In genomic region chrX:153925739-153926593, GRCh38 we compare ENCODE assay signal across 8 cellular contexts. TPM values are rescaled to one million over a fixed set of nuclear protein-coding genes. Genes with fewer than 3 reads are reported as not detected.
DNase-seq lines count a peak whose midpoint lies in the region; ATAC-seq and TF ChIP-seq lines count a peak whose summit lies in the region.

TSS of gene ARHGAP4 (minus strand) at chrX:153926264. CDS start at chrX:153926202, 62 bp downstream.

- peak within 1 kb of the TSS; percentile 82 to 100 (median 94) for H3K9ac ChIP-seq in BLaER1 treated with 17β-estradiol and CSF1 and Interleukin-3, amounts not matched to agents 10 nM and 100 nM

- H3K27me3 ChIP-seq in BLaER1 treated with 17β-estradiol and CSF1 and Interleukin-3, amounts not matched to agents 10 nM and 100 nM, result peaks cover 63 to 84% (median 69%) of the 10 kb centered on the region in 11 experiments
- no peaks in the 10 kb centered on the region for H3K27me3 ChIP-seq in esophagus (ENCODE audit: control insufficient read depth in 1 of 2, insufficient read depth in 2 of 2, low read length in 2 of 2)

- peak within 1 kb of the TSS; percentile 94 for H3K4me3 Mint-ChIP-seq in activated CD4-positive, alpha-beta memory T cell treated with anti-CD3 and anti-CD28 coated beads for 36 hours

- H3K27me3 Mint-ChIP-seq in activated CD4-positive, alpha-beta memory T cell treated with anti-CD3 and anti-CD28 coated beads for 36 hours, result no peaks in the 10 kb centered on the region

- H3K4me1 ChIP-seq in BLaER1 treated with 17β-estradiol and CSF1 and Interleukin-3, amounts not matched to agents 10 nM and 100 nM, result peaks cover 63 to 93% (median 92%) of the 10 kb centered on the region in 10 experiments
- H3K4me1 ChIP-seq in esophagus (ENCODE audit: control insufficient read depth in 2 of 2, insufficient read depth in 2 of 2, low read length in 1 of 2), result peaks cover 0 to 13% of the 10 kb centered on the region in 2 donors

- peaks cover 12 to 27% (median 17%) of the 10 kb centered on the region in 11 experiments; a peak in 21 of 22 replicates for H3K36me3 ChIP-seq in BLaER1 treated with 17β-estradiol and CSF1 and Interleukin-3, amounts not matched to agents 10 nM and 100 nM
- peaks cover 0 to 11% of the 10 kb centered on the region in 2 donors for H3K36me3 ChIP-seq in esophagus (ENCODE audit: control insufficient read depth in 2 of 2, insufficient read depth in 2 of 2, low read length in 1 of 2)

- peaks cover 0 to 23% (median 0%) of the 10 kb centered on the region in 11 experiments; a peak in 3 of 22 replicates for H3K9me3 ChIP-seq in BLaER1 treated with 17β-estradiol and CSF1 and Interleukin-3, amounts not matched to agents 10 nM and 100 nM (replicated peaks in 1 of 11)
- H3K9me3 ChIP-seq in esophagus (ENCODE audit: control insufficient read depth in 2 of 2, insufficient read depth in 1 of 2, low read depth in 1 of 2, low read length in 1 of 2), result no peaks in the 10 kb centered on the region

- H3K4me2 ChIP-seq in BLaER1 treated with 17β-estradiol and CSF1 and Interleukin-3, amounts not matched to agents 10 nM and 100 nM, result peak within 1 kb of the TSS; percentile 87 to 99 (median 92)

- peaks cover 81 to 97% (median 95%) of the 10 kb centered on the region in 11 experiments for H4K20me1 ChIP-seq in BLaER1 treated with 17β-estradiol and CSF1 and Interleukin-3, amounts not matched to agents 10 nM and 100 nM

- peak within 1 kb of the TSS; percentile 98 for H3K27ac Mint-ChIP-seq in activated CD4-positive, alpha-beta memory T cell treated with anti-CD3 and anti-CD28 coated beads for 36 hours

- CTCF ChIA-PET in activated CD4-positive, alpha-beta memory T cell treated with anti-CD3 and anti-CD28 coated beads for 36 hours (lab: Charles Lee), result interaction anchor here (1.0 to 13.4 kb wide), 9 partner anchors 9 to 161 kb away, joined by 3 to 93 read pairs (median 3); partner anchors contain the start of genes IDH3G, NAA10, PLXNB3 and RENBP

- peaks cover 20% of the 10 kb centered on the region for H3K36me3 Mint-ChIP-seq in activated CD4-positive, alpha-beta memory T cell treated with anti-CD3 and anti-CD28 coated beads for 36 hours

- POLR2A ChIA-PET in activated CD4-positive, alpha-beta memory T cell treated with anti-CD3 and anti-CD28 coated beads for 36 hours (lab: Charles Lee), result interaction anchor here (1.0 to 6.2 kb wide), 9 partner anchors 8 to 131 kb away, joined by 3 to 68 read pairs (median 8); partner anchors contain the start of genes HCFC1, IDH3G, IRAK1 and NAA10

- in situ Hi-C loops in ACHN (cut with HindIII; ENCODE audit: low pct_ligation_motif_present, low pct_unique_long_range_greater_than_20kb, low sequenced_read_pairs), result no loop called here

- no peak for ATAC-seq in omental fat pad (ENCODE audit: low FRiP score)
- ATAC-seq in GM21825 (IDR thresholded peaks at IDR 0.05; ENCODE audit: unreplicated experiment), result no peak

- H3K4me1 Mint-ChIP-seq in activated CD4-positive, alpha-beta memory T cell treated with anti-CD3 and anti-CD28 coated beads for 36 hours (ENCODE audit: low read depth), result peaks cover 36% of the 10 kb centered on the region

- 26 to 29% methylated on average over 43 to 58 of the region's 59 CpGs for WGBS in esophagus, 2 donors

- TF ChIP-seq CTCF in omental fat pad (IDR thresholded peaks at IDR 0.05), result no peak

- peak within 1 kb of the TSS; percentile 58 to 78 (median 69) for H3K4me3 ChIP-seq in BLaER1 treated with 17β-estradiol and CSF1 and Interleukin-3, amounts not matched to agents 10 nM and 100 nM
- peak within 1 kb of the TSS; percentile 37 to 56 for H3K4me3 ChIP-seq in esophagus (ENCODE audit: low read depth in 1 of 2, low read length in 2 of 2)

- DNase-seq in HK-2 (ENCODE audit: unreplicated experiment) (peak; percentile 51), omental fat pad (ENCODE audit: low spot score) (no peak), ACHN (no peak), NCI-H1092 (lab: John Stamatoyannopoulos, UW) (no peak)
- DNase-seq in activated CD4-positive, alpha-beta memory T cell treated with anti-CD3 and anti-CD28 coated beads for 36 hours, result peak; percentile 70

- peak within 1 kb of the TSS; percentile 84 to 100 (median 96) for H3K27ac ChIP-seq in BLaER1 treated with 17β-estradiol and CSF1 and Interleukin-3, amounts not matched to agents 10 nM and 100 nM
- H3K27ac ChIP-seq in esophagus (ENCODE audit: low read depth in 2 of 2, low read length in 1 of 2), result peak within 1 kb of the TSS; percentile 99

- intact Hi-C loops in activated CD4-positive, alpha-beta memory T cell treated with anti-CD3 and anti-CD28 coated beads for 36 hours (cut with micrococcal nuclease), result loop anchor here (2.0 to 5.0 kb wide), 4 partner anchors 21 to 471 kb away; partner anchors contain the start of genes ABCD1, BCAP31, MECP2 and RPL10

- H3K9me3 Mint-ChIP-seq in activated CD4-positive, alpha-beta memory T cell treated with anti-CD3 and anti-CD28 coated beads for 36 hours, result no peaks in the 10 kb centered on the region

RNA-seq across cellular contexts. Expression of gene ARHGAP4, which starts in this region (rescaled TPM):
- 100 to 1,000 TPM; 151 to 160 TPM for total RNA-seq in activated CD4-positive, alpha-beta memory T cell treated with anti-CD3 and anti-CD28 coated beads for 36 hours
- 10 to 100 TPM; 10.6 to 23.4 TPM for polyA plus RNA-seq in esophagus
- 10 to 100 TPM; 16.6 to 72.2 (median 36.4) TPM for total RNA-seq in omental fat pad

Comparison
In these comparisons a context has a peak if more than half of its experiments do, and no peak if none do; other contexts are left out.
1. DNase-seq: peak in HK-2 (single experiment) and activated CD4-positive, alpha-beta memory T cell treated with anti-CD3 and anti-CD28 coated beads for 36 hours (single experiment); none in omental fat pad (single experiment), ACHN (single experiment) and NCI-H1092 (single experiment).